ENCODE assay signal across 11 cellular contexts in genomic region chr14:61452452-61452851, GRCh38.
DNase-seq lines count a peak whose midpoint lies in the region; ATAC-seq and TF ChIP-seq lines count a peak whose summit lies in the region.
"Had no signal": no experiment of that assay in that cellular context is flagged by ENCODE, and none has a peak within 500 bp of the region (broad histone marks: within the 10 kb centered on the region; RNA-seq: fewer than 3 reads in every experiment).

No MANE protein-coding gene starts in this region.

- H3K27ac Mint-ChIP-seq in activated CD8-positive, alpha-beta T cell treated with anti-CD3 and anti-CD28 coated beads, Interleukin-2, amount 10 ng/mL, durations not matched to agents 7 days and 5 days, result peak overlapping the region; percentile 98
- peak overlapping the region; percentile 91 to 94 for H3K27ac Mint-ChIP-seq in effector memory CD8-positive, alpha-beta T cell

- H4K20me1 ChIP-seq in hepatocyte (ENCODE audit: insufficient read depth, poor library complexity, severe bottlenecking), result no peaks in the 10 kb centered on the region

- no peaks in the 10 kb centered on the region for H3K27me3 Mint-ChIP-seq in activated CD8-positive, alpha-beta T cell treated with anti-CD3 and anti-CD28 coated beads, Interleukin-2, amount 10 ng/mL, durations not matched to agents 7 days and 5 days (ENCODE audit: low read depth)
- no peaks in the 10 kb centered on the region for H3K27me3 Mint-ChIP-seq in effector memory CD8-positive, alpha-beta T cell

- no peak for TF ChIP-seq CTCF in ascending aorta (IDR thresholded peaks at IDR 0.05)
- no peak for TF ChIP-seq CTCF in hepatocyte (IDR thresholded peaks at IDR 0.05; ENCODE audit: poor library complexity)

- DNase-seq in stimulated activated CD4-positive, alpha-beta T cell treated with anti-CD3 and anti-CD28 coated beads, Interleukin-15, amount 100 ng/mL, for 48 hours (ENCODE audit: low read depth in 2 of 2), result peak; percentile 28 to 50
- no peak for DNase-seq in stimulated activated CD4-positive, alpha-beta T cell treated with anti-CD3 and anti-CD28 coated beads, Interleukin-4, amount 100 ng/mL, for 1 hour
- DNase-seq in activated CD8-positive, alpha-beta T cell treated with anti-CD3 and anti-CD28 coated beads, Interleukin-2, amount 10 ng/mL, durations not matched to agents 7 days and 5 days, result peak; percentile 91
- peak; percentile 53 to 60 (median 55) for DNase-seq in effector memory CD8-positive, alpha-beta T cell
- DNase-seq in NCI-H1105 (lab: John Stamatoyannopoulos, UW), result no peak
- no peak for DNase-seq in ascending aorta (ENCODE audit: low spot score in 2 of 2)
- no peak for DNase-seq in hepatocyte (ENCODE audit: low spot score)
- DNase-seq: NCI-H2171 had no signal

- CTCF ChIA-PET in activated CD8-positive, alpha-beta T cell treated with anti-CD3 and anti-CD28 coated beads, Interleukin-2, amount 10 ng/mL, durations not matched to agents 7 days and 5 days (lab: Charles Lee), result interaction anchor here (0.6 to 3.3 kb wide), 16 partner anchors 10 to 156 kb away, joined by 3 to 22 read pairs (median 4); no protein-coding TSS in a partner anchor

- peak; percentile 84 for ATAC-seq in activated CD8-positive, alpha-beta T cell treated with anti-CD3 and anti-CD28 coated beads, Interleukin-2, amount 10 ng/mL, durations not matched to agents 7 days and 5 days
- peak; percentile 94 for ATAC-seq in effector memory CD8-positive, alpha-beta T cell (replicated peaks)
- no peak for ATAC-seq in HG02623 (IDR thresholded peaks at IDR 0.05; ENCODE audit: unreplicated experiment)

- H3K27ac ChIP-seq in ascending aorta, result no peak overlapping the region
- no peak overlapping the region for H3K27ac ChIP-seq in hepatocyte
- H3K27ac ChIP-seq: right atrium auricular region had no signal

- H3K4me3 Mint-ChIP-seq in activated CD8-positive, alpha-beta T cell treated with anti-CD3 and anti-CD28 coated beads, Interleukin-2, amount 10 ng/mL, durations not matched to agents 7 days and 5 days, result peak overlapping the region; percentile 77
- H3K4me3 Mint-ChIP-seq in effector memory CD8-positive, alpha-beta T cell, result peak overlapping the region; percentile 74 to 80

- no peak overlapping the region for H3K4me2 ChIP-seq in hepatocyte

- H3K4me1 ChIP-seq in ascending aorta, result no peaks in the 10 kb centered on the region
- no peaks in the 10 kb centered on the region for H3K4me1 ChIP-seq in hepatocyte (ENCODE audit: insufficient read depth)
- H3K4me1 ChIP-seq: Peyer's patch, right atrium auricular region had no signal

- no peak overlapping the region for H2AFZ ChIP-seq in hepatocyte

- peaks cover 98% of the 10 kb centered on the region for H3K4me1 Mint-ChIP-seq in activated CD8-positive, alpha-beta T cell treated with anti-CD3 and anti-CD28 coated beads, Interleukin-2, amount 10 ng/mL, durations not matched to agents 7 days and 5 days (ENCODE audit: low read depth)
- H3K4me1 Mint-ChIP-seq in effector memory CD8-positive, alpha-beta T cell (ENCODE audit: low read depth in 2 of 2), result peaks cover 75 to 92% of the 10 kb centered on the region in 2 donors

- H3K4me3 ChIP-seq in ascending aorta (no peak overlapping the region), hepatocyte (no peak overlapping the region)
- H3K4me3 ChIP-seq: Peyer's patch, right atrium auricular region had no signal

- H3K36me3 Mint-ChIP-seq in activated CD8-positive, alpha-beta T cell treated with anti-CD3 and anti-CD28 coated beads, Interleukin-2, amount 10 ng/mL, durations not matched to agents 7 days and 5 days (ENCODE audit: low read depth), result peaks cover 92% of the 10 kb centered on the region
- peaks cover 89% of the 10 kb centered on the region for H3K36me3 Mint-ChIP-seq in effector memory CD8-positive, alpha-beta T cell (ENCODE audit: insufficient read depth)

- H3K27me3 ChIP-seq in ascending aorta (no peaks in the 10 kb centered on the region), hepatocyte (no peaks in the 10 kb centered on the region)
- H3K27me3 ChIP-seq: Peyer's patch, right atrium auricular region had no signal

- POLR2A ChIA-PET in activated CD8-positive, alpha-beta T cell treated with anti-CD3 and anti-CD28 coated beads, Interleukin-2, amount 10 ng/mL, durations not matched to agents 7 days and 5 days (lab: Charles Lee), result interaction anchor here (0.9 to 3.5 kb wide), 19 partner anchors 9 to 133 kb away, joined by 3 to 21 read pairs (median 8); no protein-coding TSS in a partner anchor

- H3K9me3 Mint-ChIP-seq in activated CD8-positive, alpha-beta T cell treated with anti-CD3 and anti-CD28 coated beads, Interleukin-2, amount 10 ng/mL, durations not matched to agents 7 days and 5 days (ENCODE audit: insufficient read depth), result no peaks in the 10 kb centered on the region
- no peaks in the 10 kb centered on the region for H3K9me3 Mint-ChIP-seq in effector memory CD8-positive, alpha-beta T cell

- H3K36me3 ChIP-seq in ascending aorta (peaks cover 0 to 2% of the 10 kb centered on the region in 2 donors), hepatocyte (replicated peaks; ENCODE audit: insufficient read depth, low read depth) (no peaks in the 10 kb centered on the region)
- H3K36me3 ChIP-seq: Peyer's patch, right atrium auricular region had no signal

- H3K79me2 ChIP-seq in hepatocyte, result no peaks in the 10 kb centered on the region

- no peaks in the 10 kb centered on the region for H3K9me3 ChIP-seq in ascending aorta
- no peaks in the 10 kb centered on the region for H3K9me3 ChIP-seq in hepatocyte (ENCODE audit: low read depth)
- H3K9me3 ChIP-seq: Peyer's patch, right atrium auricular region had no signal

- H3K9me2 ChIP-seq in hepatocyte (replicated peaks; ENCODE audit: insufficient read depth), result no peaks in the 10 kb centered on the region

- intact Hi-C loops in ascending aorta (cut with DNase I), result loop anchor here (10.0 kb wide), 1 partner anchor 672 kb away; no protein-coding TSS in a partner anchor

- 86% methylated on average over 3 of the region's 3 CpGs for WGBS in hepatocyte (ENCODE audit: low lambda C conversion rate, missing lambda C conversion rate)

Comparison
In these comparisons a context has a peak if more than half of its experiments do, and no peak if none do; other contexts are left out.
1. DNase-seq: peak in stimulated activated CD4-positive, alpha-beta T cell treated with anti-CD3 and anti-CD28 coated beads, Interleukin-15, amount 100 ng/mL, for 48 hours (2 of 2), activated CD8-positive, alpha-beta T cell treated with anti-CD3 and anti-CD28 coated beads, Interleukin-2, amount 10 ng/mL, durations not matched to agents 7 days and 5 days (single experiment) and effector memory CD8-positive, alpha-beta T cell (3 of 3); none in stimulated activated CD4-positive, alpha-beta T cell treated with anti-CD3 and anti-CD28 coated beads, Interleukin-4, amount 100 ng/mL, for 1 hour (single experiment), NCI-H1105 (single experiment), ascending aorta (0 of 2) and hepatocyte (single experiment).